Comparison of ENCODE assay signal across 36 cellular contexts in genomic region chr5:30341492-30341891, GRCh38.
"Had no signal": no experiment of that assay in that cellular context is flagged by ENCODE, and none has a peak within 500 bp of the region (broad histone marks: within the 10 kb centered on the region; RNA-seq: fewer than 3 reads in every experiment).

No MANE protein-coding gene starts in this region.

- H3K9me3 Mint-ChIP-seq: activated CD4-positive, alpha-beta T cell treated with anti-CD3 and anti-CD28 coated beads, Interleukin-2, amount 10 ng/mL, durations not matched to agents 24 days and 14 days; activated naive CD4-positive, alpha-beta T cell treated with anti-CD3 and anti-CD28 coated beads, Interleukin-2, amount 50 U/mL, for 24 hours; endodermal cell had no signal

- H3K27me3 ChIP-seq: adrenal gland, body of pancreas, breast epithelium, cardiac muscle cell, gastrocnemius medialis, heart left ventricle had no signal

- H3K27ac ChIP-seq: adrenal gland, body of pancreas, breast epithelium, cardiac muscle cell, coronary artery, dorsolateral prefrontal cortex, gastrocnemius medialis, heart left ventricle had no signal

- ATAC-seq: activated CD4-positive, alpha-beta T cell treated with anti-CD3 and anti-CD28 coated beads for 36 hours; activated CD8-positive, alpha-beta memory T cell treated with anti-CD3 and anti-CD28 coated beads, Interleukin-2, amount 10 ng/mL, durations not matched to agents 7 days and 5 days; activated CD8-positive, alpha-beta T cell treated with anti-CD3 and anti-CD28 coated beads, Interleukin-2, amount 10 ng/mL, durations not matched to agents 7 days and 5 days; activated naive CD8-positive, alpha-beta T cell treated with anti-CD3 and anti-CD28 coated beads, Interleukin-2, amount 50 U/mL, for 24 hours; body of pancreas; esophagus mucosa; gastrocnemius medialis; heart left ventricle had no signal

- H3K4me3 Mint-ChIP-seq: activated CD4-positive, alpha-beta memory T cell treated with anti-CD3 and anti-CD28 coated beads for 36 hours; activated CD4-positive, alpha-beta T cell treated with anti-CD3 and anti-CD28 coated beads for 36 hours; activated CD4-positive, alpha-beta T cell treated with anti-CD3 and anti-CD28 coated beads, Interleukin-2, amount 10 ng/mL, durations not matched to agents 24 days and 14 days; activated CD8-positive, alpha-beta memory T cell treated with anti-CD3 and anti-CD28 coated beads, Interleukin-2, amount 10 ng/mL, durations not matched to agents 7 days and 5 days; activated CD8-positive, alpha-beta T cell treated with anti-CD3 and anti-CD28 coated beads, Interleukin-2, amount 10 ng/mL, durations not matched to agents 7 days and 5 days; activated naive CD4-positive, alpha-beta T cell treated with anti-CD3 and anti-CD28 coated beads for 36 hours; activated naive CD4-positive, alpha-beta T cell treated with anti-CD3 and anti-CD28 coated beads, Interleukin-2, amount 50 U/mL, for 24 hours; activated naive CD8-positive, alpha-beta T cell treated with anti-CD3 and anti-CD28 coated beads for 36 hours; activated naive CD8-positive, alpha-beta T cell treated with anti-CD3 and anti-CD28 coated beads, Interleukin-2, amount 50 U/mL, for 24 hours; activated T-helper 1 cell treated with anti-CD3 and anti-CD28 coated beads, Interleukin-12 subunit alpha, Interleukin-12 subunit beta, Interleukin-2, Interleukin-4 antibody, amounts not matched to agents 30 ng/mL and 10 ng/mL and 1 ng/mL, durations not matched to agents 14 hours and 24 hours and 36 hours; dendritic cell treated with granulocyte-macrophage colony-stimulating factor and Interleukin-4, amounts not matched to agents 40 ng/mL and 50 ng/mL, for 4 days; endodermal cell had no signal

- H3K36me3 Mint-ChIP-seq: activated CD4-positive, alpha-beta memory T cell treated with anti-CD3 and anti-CD28 coated beads for 36 hours; activated CD8-positive, alpha-beta memory T cell treated with anti-CD3 and anti-CD28 coated beads, Interleukin-2, amount 10 ng/mL, durations not matched to agents 7 days and 5 days; activated naive CD4-positive, alpha-beta T cell treated with anti-CD3 and anti-CD28 coated beads, Interleukin-2, amount 50 U/mL, for 24 hours; activated naive CD8-positive, alpha-beta T cell treated with anti-CD3 and anti-CD28 coated beads for 36 hours had no signal

- H3K4me3 ChIP-seq: adrenal gland, body of pancreas, breast epithelium, cardiac muscle cell, coronary artery, dorsolateral prefrontal cortex, gastrocnemius medialis, heart left ventricle had no signal

- H3K9me3 ChIP-seq: adrenal gland, body of pancreas, breast epithelium, gastrocnemius medialis, heart left ventricle had no signal

- H3K27ac Mint-ChIP-seq: activated CD4-positive, alpha-beta memory T cell treated with anti-CD3 and anti-CD28 coated beads for 36 hours; activated CD4-positive, alpha-beta T cell treated with anti-CD3 and anti-CD28 coated beads for 36 hours; activated CD4-positive, alpha-beta T cell treated with anti-CD3 and anti-CD28 coated beads, Interleukin-2, amount 10 ng/mL, durations not matched to agents 24 days and 14 days; activated CD8-positive, alpha-beta memory T cell treated with anti-CD3 and anti-CD28 coated beads, Interleukin-2, amount 10 ng/mL, durations not matched to agents 7 days and 5 days; activated CD8-positive, alpha-beta T cell treated with anti-CD3 and anti-CD28 coated beads, Interleukin-2, amount 10 ng/mL, durations not matched to agents 7 days and 5 days; activated naive CD4-positive, alpha-beta T cell treated with anti-CD3 and anti-CD28 coated beads for 36 hours; activated naive CD4-positive, alpha-beta T cell treated with anti-CD3 and anti-CD28 coated beads, Interleukin-2, amount 50 U/mL, for 24 hours; activated naive CD8-positive, alpha-beta T cell treated with anti-CD3 and anti-CD28 coated beads for 36 hours; activated naive CD8-positive, alpha-beta T cell treated with anti-CD3 and anti-CD28 coated beads, Interleukin-2, amount 50 U/mL, for 24 hours; activated T-helper 1 cell treated with anti-CD3 and anti-CD28 coated beads, Interleukin-12 subunit alpha, Interleukin-12 subunit beta, Interleukin-2, Interleukin-4 antibody, amounts not matched to agents 30 ng/mL and 10 ng/mL and 1 ng/mL, durations not matched to agents 14 hours and 24 hours and 36 hours; activated T-helper 2 cell treated with anti-CD3 and anti-CD28 coated beads, Interferon-gamma antibody, Interleukin-2, Interleukin-4, amounts not matched to agents 10 μg/mL and 5 μg/mL and 100 μg/mL, durations not matched to agents 14 hours and 24 hours and 36 hours; dendritic cell treated with granulocyte-macrophage colony-stimulating factor and Interleukin-4, amounts not matched to agents 40 ng/mL and 50 ng/mL, for 4 days; endodermal cell had no signal

- H3K27me3 Mint-ChIP-seq: activated CD4-positive, alpha-beta memory T cell treated with anti-CD3 and anti-CD28 coated beads for 36 hours; activated CD4-positive, alpha-beta T cell treated with anti-CD3 and anti-CD28 coated beads for 36 hours; activated CD4-positive, alpha-beta T cell treated with anti-CD3 and anti-CD28 coated beads, Interleukin-2, amount 10 ng/mL, durations not matched to agents 24 days and 14 days; activated CD8-positive, alpha-beta memory T cell treated with anti-CD3 and anti-CD28 coated beads, Interleukin-2, amount 10 ng/mL, durations not matched to agents 7 days and 5 days; activated naive CD4-positive, alpha-beta T cell treated with anti-CD3 and anti-CD28 coated beads, Interleukin-2, amount 50 U/mL, for 24 hours; activated naive CD8-positive, alpha-beta T cell treated with anti-CD3 and anti-CD28 coated beads for 36 hours; activated naive CD8-positive, alpha-beta T cell treated with anti-CD3 and anti-CD28 coated beads, Interleukin-2, amount 50 U/mL, for 24 hours; dendritic cell treated with granulocyte-macrophage colony-stimulating factor and Interleukin-4, amounts not matched to agents 40 ng/mL and 50 ng/mL, for 4 days had no signal

- H3K4me1 Mint-ChIP-seq: activated CD4-positive, alpha-beta T cell treated with anti-CD3 and anti-CD28 coated beads for 36 hours; activated CD4-positive, alpha-beta T cell treated with anti-CD3 and anti-CD28 coated beads, Interleukin-2, amount 10 ng/mL, durations not matched to agents 24 days and 14 days; activated CD8-positive, alpha-beta memory T cell treated with anti-CD3 and anti-CD28 coated beads, Interleukin-2, amount 10 ng/mL, durations not matched to agents 7 days and 5 days; activated naive CD4-positive, alpha-beta T cell treated with anti-CD3 and anti-CD28 coated beads, Interleukin-2, amount 50 U/mL, for 24 hours; activated naive CD8-positive, alpha-beta T cell treated with anti-CD3 and anti-CD28 coated beads for 36 hours; activated naive CD8-positive, alpha-beta T cell treated with anti-CD3 and anti-CD28 coated beads, Interleukin-2, amount 50 U/mL, for 24 hours; endodermal cell had no signal

- H3K4me1 ChIP-seq: adrenal gland, body of pancreas, breast epithelium, gastrocnemius medialis, heart left ventricle had no signal

- H3K36me3 ChIP-seq: adrenal gland, breast epithelium, cardiac muscle cell, gastrocnemius medialis, heart left ventricle had no signal

- DNase-seq: activated CD4-positive, alpha-beta memory T cell treated with anti-CD3 and anti-CD28 coated beads for 36 hours; activated CD4-positive, alpha-beta T cell treated with anti-CD3 and anti-CD28 coated beads for 36 hours; activated CD4-positive, alpha-beta T cell treated with anti-CD3 and anti-CD28 coated beads, Interleukin-2, amount 10 ng/mL, durations not matched to agents 24 days and 14 days; activated CD4-positive, CD25-positive, alpha-beta regulatory T cell; activated CD4-positive, CD25-positive, alpha-beta regulatory T cell treated with anti-CD3 and anti-CD28 coated beads, Interleukin-2, amount 50 U/mL, for 72 hours; activated CD8-positive, alpha-beta memory T cell treated with anti-CD3 and anti-CD28 coated beads, Interleukin-2, amount 10 ng/mL, durations not matched to agents 7 days and 5 days; activated CD8-positive, alpha-beta memory T cell treated with anti-CD3 and anti-CD28 coated beads, Interleukin-2, amount 50 U/mL, for 4 hours; activated CD8-positive, alpha-beta T cell treated with anti-CD3 and anti-CD28 coated beads, Interleukin-2, amount 10 ng/mL, durations not matched to agents 7 days and 5 days; activated effector memory CD4-positive, alpha-beta T cell treated with anti-CD3 and anti-CD28 coated beads, Interleukin-2, amount 50 U/mL, for 16 hours; activated naive CD4-positive, alpha-beta T cell treated with anti-CD3 and anti-CD28 coated beads for 36 hours; activated naive CD8-positive, alpha-beta T cell treated with anti-CD3 and anti-CD28 coated beads for 36 hours; activated naive CD8-positive, alpha-beta T cell treated with anti-CD3 and anti-CD28 coated beads, Interleukin-2, amount 50 U/mL, for 24 hours; activated T-cell treated with anti-CD3 and anti-CD28 coated beads, Interleukin-2, amount 50 U/mL, for 1 hour; activated T-cell treated with anti-CD3 and anti-CD28 coated beads, Interleukin-2, amount 50 U/mL, for 48 hours; adrenal gland; amygdala; aorta; body of pancreas; central memory CD4-positive, alpha-beta T cell; cerebellar nuclear complex; dorsolateral prefrontal cortex; effector memory CD4-positive, alpha-beta T cell; endodermal cell; foreskin fibroblast; gastrocnemius medialis; glutamatergic neuron; heart left ventricle; T-helper 2 cell had no signal
